In genomic region chr16:2777231-2777902, GRCh38 we compare ENCODE assay signal across 8 cellular contexts. TPM values are rescaled to one million over a fixed set of nuclear protein-coding genes. Genes with fewer than 3 reads are reported as not detected.
DNase-seq lines count a peak whose midpoint lies in the region; ATAC-seq and TF ChIP-seq lines count a peak whose summit lies in the region.

Gene ELOB, minus strand, starts transcription at chr16:2777280. Its CDS starts 41 bp downstream, at chr16:2777239.

- H3K9ac ChIP-seq in KMS-11: peak within 1 kb of the TSS; percentile 100
- peak within 1 kb of the TSS; percentile 99 for H3K9ac ChIP-seq in neural cell (ENCODE audit: low read length)

- H3K4me3 ChIP-seq in KMS-11 (IDR thresholded peaks at IDR 0.05; ENCODE audit: insufficient read depth, low read depth, low read length) (no peak within 1 kb of the TSS), neural cell (ENCODE audit: low read length) (peak within 1 kb of the TSS; percentile 98)

- H2AFZ ChIP-seq in KMS-11 (ENCODE audit: low read depth) (peak within 1 kb of the TSS; percentile 77), neural cell (ENCODE audit: low read depth, low read length) (peak within 1 kb of the TSS; percentile 76)

- no peak for TF ChIP-seq CTCF in KMS-11 (conservative IDR thresholded peaks at IDR 0.05; ENCODE audit: low read depth, low read length)
- no peak for TF ChIP-seq CTCF in neural cell (IDR thresholded peaks at IDR 0.05; ENCODE audit: poor library complexity, severe bottlenecking)

- TF ChIP-seq RAD21 in neural cell (conservative IDR thresholded peaks at IDR 0.05): no peak

- H3K27ac Mint-ChIP-seq in stimulated activated naive CD8-positive, alpha-beta T cell treated with anti-CD3 and anti-CD28 coated beads, Interleukin-15, amount 100 ng/mL, for 72 hours: peak within 1 kb of the TSS; percentile 98 to 99

- H3K27ac ChIP-seq in KMS-11 (peak within 1 kb of the TSS; percentile 95), neural cell (ENCODE audit: low read length) (peak within 1 kb of the TSS; percentile 99)

- H3K27me3 ChIP-seq in KMS-11 (ENCODE audit: insufficient read depth, low read depth): no peaks in the 10 kb centered on the region
- H3K27me3 ChIP-seq in neural cell (ENCODE audit: insufficient read depth, low read depth, low read length): no peaks in the 10 kb centered on the region

- DNase-seq in DMS53 (lab: John Stamatoyannopoulos, UW) (peak; percentile 87), fibroblast of the conjunctiva (ENCODE audit: low read depth) (peak; percentile 52)
- DNase-seq in activated effector memory CD4-positive, alpha-beta T cell treated with anti-CD3 and anti-CD28 coated beads, Interleukin-2, amount 50 U/mL, for 16 hours: peak; percentile 97
- DNase-seq in stimulated activated naive CD8-positive, alpha-beta T cell treated with anti-CD3 and anti-CD28 coated beads, Interleukin-15, amount 100 ng/mL, for 72 hours: peak; percentile 85 to 87

- peak within 1 kb of the TSS; percentile 91 to 96 for H3K4me3 Mint-ChIP-seq in stimulated activated naive CD8-positive, alpha-beta T cell treated with anti-CD3 and anti-CD28 coated beads, Interleukin-15, amount 100 ng/mL, for 72 hours

- no peaks in the 10 kb centered on the region for H3K9me3 Mint-ChIP-seq in stimulated activated naive CD8-positive, alpha-beta T cell treated with anti-CD3 and anti-CD28 coated beads, Interleukin-15, amount 100 ng/mL, for 72 hours

- H3K79me2 ChIP-seq in KMS-11 (ENCODE audit: insufficient read depth, low read depth): peaks cover 27% of the 10 kb centered on the region
- peaks cover 39% of the 10 kb centered on the region for H3K79me2 ChIP-seq in neural cell (replicated peaks; ENCODE audit: insufficient read depth, low read length)

- H3F3A ChIP-seq in neural cell (ENCODE audit: insufficient read depth, low read length, poor library complexity, severe bottlenecking): no peaks in the 10 kb centered on the region

- peak; percentile 67 for TF ChIP-seq POLR2A in Raji (IDR thresholded peaks at IDR 0.05; ENCODE audit: insufficient read depth, low read depth, low read length)

- H4K20me1 ChIP-seq in KMS-11 (ENCODE audit: insufficient read depth) (no peaks in the 10 kb centered on the region), neural cell (ENCODE audit: insufficient read depth) (no peaks in the 10 kb centered on the region)

- no peaks in the 10 kb centered on the region for H3K9me3 ChIP-seq in neural cell (ENCODE audit: low read length)

- H3K4me2 ChIP-seq in KMS-11 (peak within 1 kb of the TSS; percentile 98), neural cell (ENCODE audit: low read length) (peak within 1 kb of the TSS; percentile 89)

- H3K36me3 ChIP-seq in KMS-11 (ENCODE audit: insufficient read depth): no peaks in the 10 kb centered on the region
- peaks cover 4% of the 10 kb centered on the region for H3K36me3 ChIP-seq in neural cell (ENCODE audit: insufficient read depth, low read length)

- no peaks in the 10 kb centered on the region for H3K27me3 Mint-ChIP-seq in stimulated activated naive CD8-positive, alpha-beta T cell treated with anti-CD3 and anti-CD28 coated beads, Interleukin-15, amount 100 ng/mL, for 72 hours

- peaks cover 61% of the 10 kb centered on the region for H3K4me1 Mint-ChIP-seq in stimulated activated naive CD8-positive, alpha-beta T cell treated with anti-CD3 and anti-CD28 coated beads, Interleukin-15, amount 100 ng/mL, for 72 hours

- H3K9me2 ChIP-seq in neural cell (ENCODE audit: insufficient read depth, low read length): no peaks in the 10 kb centered on the region

- peaks cover 36% of the 10 kb centered on the region for H3K4me1 ChIP-seq in KMS-11 (ENCODE audit: low read depth, poor library complexity, severe bottlenecking)

- TF ChIP-seq EP300 in neural cell (conservative IDR thresholded peaks at IDR 0.05; ENCODE audit: poor library complexity, severe bottlenecking): peak; percentile 58

- peak; percentile 59 for ATAC-seq in GM21576 (IDR thresholded peaks at IDR 0.05; ENCODE audit: unreplicated experiment)
- peak; percentile 93 for ATAC-seq in stimulated activated naive CD8-positive, alpha-beta T cell treated with anti-CD3 and anti-CD28 coated beads, Interleukin-15, amount 100 ng/mL, for 72 hours

TF ChIP-seq in neural cell, 6 proteins besides CTCF, POLR2A, EP300 and RAD21:
- TF ChIP-seq MXI1 (conservative IDR thresholded peaks at IDR 0.05; ENCODE audit: poor library complexity, severe bottlenecking) (peak; percentile 40), EZH2 (IDR thresholded peaks at IDR 0.05; ENCODE audit: borderline replicate concordance, insufficient read depth, low read length, poor library complexity, severe bottlenecking) (no peak), TAF1 (IDR thresholded peaks at IDR 0.05; ENCODE audit: low read depth) (peak; percentile 90), REST (IDR thresholded peaks at IDR 0.05; ENCODE audit: borderline replicate concordance) (peak; percentile 96), SMC3 (conservative IDR thresholded peaks at IDR 0.05; ENCODE audit: poor library complexity) (peak; percentile 20), POLR2AphosphoS5 (IDR thresholded peaks at IDR 0.05) (peak; percentile 98)
TF ChIP-seq in neural cell: peak in this region for 5.

RNA-seq across cellular contexts. Expression of gene ELOB, which starts in this region (rescaled TPM):
- 513 and 520 TPM in 2 replicates for polyA plus RNA-seq in neural cell
- 148 and 152 TPM in 2 replicates for polyA minus RNA-seq in neural cell
